ENCODE assay signal across 2 cellular contexts in genomic region chr13:76579701-76580100, GRCh38.
"Had no signal": no experiment of that assay in that cellular context is flagged by ENCODE, and none has a peak within 500 bp of the region (broad histone marks: within the 10 kb centered on the region; RNA-seq: fewer than 3 reads in every experiment).

No MANE protein-coding gene starts in this region.

- H3K9me3 ChIP-seq: MG63 had no signal

- H3K4me3 ChIP-seq: MG63 had no signal

- H3K36me3 ChIP-seq: MG63 had no signal

- H3K4me2 ChIP-seq: KMS-11 had no signal

- H3K27me3 ChIP-seq: MG63 had no signal

- H3K9ac ChIP-seq: KMS-11 had no signal

- H3K27ac ChIP-seq: KMS-11 had no signal
